2 cellular contexts compared by ENCODE assay signal in genomic region chr5:169861934-169862333, GRCh38.
A peak's percentile ranks its signal among the peaks of the same experiment; 100 is the strongest.
TF ChIP-seq lines count a peak whose summit lies in the region.

No MANE protein-coding gene starts in this region.

TF ChIP-seq in IMR-90, 13 proteins besides CTCF, POLR2A, EP300 and RAD21:
- TF ChIP-seq FOS (IDR thresholded peaks at IDR 0.05; ENCODE audit: low read depth, low read length) (peak; percentile 75; the same call in 1 of the 2 replicates), CEBPB (IDR thresholded peaks at IDR 0.05; ENCODE audit: low read depth, low read length) (no peak), MAFK (IDR thresholded peaks at IDR 0.05; ENCODE audit: low read depth, low read length) (no peak), MAZ (IDR thresholded peaks at IDR 0.05; ENCODE audit: borderline replicate concordance, low read depth, low read length) (no peak), SMC3 (IDR thresholded peaks at IDR 0.05; ENCODE audit: low read depth, low read length) (no peak), RFX5 (IDR thresholded peaks at IDR 0.05; ENCODE audit: low read depth, low read length) (no peak), BHLHE40 (IDR thresholded peaks at IDR 0.05; ENCODE audit: low read depth, low read length) (peak; percentile 92)

TF ChIP-seq in neural cell, 6 proteins besides CTCF, POLR2A, EP300 and RAD21 (continued from another document):
- TF ChIP-seq SMC3 (conservative IDR thresholded peaks at IDR 0.05; ENCODE audit: poor library complexity), result no peak
- TF ChIP-seq EZH2 (IDR thresholded peaks at IDR 0.05; ENCODE audit: borderline replicate concordance, insufficient read depth, low read length, poor library complexity, severe bottlenecking), result no peak
- TF ChIP-seq, protein P1, sequence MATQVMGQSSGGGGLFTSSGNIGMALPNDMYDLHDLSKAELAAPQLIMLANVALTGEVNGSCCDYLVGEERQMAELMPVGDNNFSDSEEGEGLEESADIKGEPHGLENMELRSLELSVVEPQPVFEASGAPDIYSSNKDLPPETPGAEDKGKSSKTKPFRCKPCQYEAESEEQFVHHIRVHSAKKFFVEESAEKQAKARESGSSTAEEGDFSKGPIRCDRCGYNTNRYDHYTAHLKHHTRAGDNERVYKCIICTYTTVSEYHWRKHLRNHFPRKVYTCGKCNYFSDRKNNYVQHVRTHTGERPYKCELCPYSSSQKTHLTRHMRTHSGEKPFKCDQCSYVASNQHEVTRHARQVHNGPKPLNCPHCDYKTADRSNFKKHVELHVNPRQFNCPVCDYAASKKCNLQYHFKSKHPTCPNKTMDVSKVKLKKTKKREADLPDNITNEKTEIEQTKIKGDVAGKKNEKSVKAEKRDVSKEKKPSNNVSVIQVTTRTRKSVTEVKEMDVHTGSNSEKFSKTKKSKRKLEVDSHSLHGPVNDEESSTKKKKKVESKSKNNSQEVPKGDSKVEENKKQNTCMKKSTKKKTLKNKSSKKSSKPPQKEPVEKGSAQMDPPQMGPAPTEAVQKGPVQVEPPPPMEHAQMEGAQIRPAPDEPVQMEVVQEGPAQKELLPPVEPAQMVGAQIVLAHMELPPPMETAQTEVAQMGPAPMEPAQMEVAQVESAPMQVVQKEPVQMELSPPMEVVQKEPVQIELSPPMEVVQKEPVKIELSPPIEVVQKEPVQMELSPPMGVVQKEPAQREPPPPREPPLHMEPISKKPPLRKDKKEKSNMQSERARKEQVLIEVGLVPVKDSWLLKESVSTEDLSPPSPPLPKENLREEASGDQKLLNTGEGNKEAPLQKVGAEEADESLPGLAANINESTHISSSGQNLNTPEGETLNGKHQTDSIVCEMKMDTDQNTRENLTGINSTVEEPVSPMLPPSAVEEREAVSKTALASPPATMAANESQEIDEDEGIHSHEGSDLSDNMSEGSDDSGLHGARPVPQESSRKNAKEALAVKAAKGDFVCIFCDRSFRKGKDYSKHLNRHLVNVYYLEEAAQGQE (IDR thresholded peaks at IDR 0.05; ENCODE audit: borderline replicate concordance), result no peak
- no peak for TF ChIP-seq POLR2AphosphoS5 (IDR thresholded peaks at IDR 0.05)
- TF ChIP-seq TAF1 (IDR thresholded peaks at IDR 0.05; ENCODE audit: low read depth), result no peak
